ENCODE assay signal across 1 cellular context in the genomic region with DNA sequence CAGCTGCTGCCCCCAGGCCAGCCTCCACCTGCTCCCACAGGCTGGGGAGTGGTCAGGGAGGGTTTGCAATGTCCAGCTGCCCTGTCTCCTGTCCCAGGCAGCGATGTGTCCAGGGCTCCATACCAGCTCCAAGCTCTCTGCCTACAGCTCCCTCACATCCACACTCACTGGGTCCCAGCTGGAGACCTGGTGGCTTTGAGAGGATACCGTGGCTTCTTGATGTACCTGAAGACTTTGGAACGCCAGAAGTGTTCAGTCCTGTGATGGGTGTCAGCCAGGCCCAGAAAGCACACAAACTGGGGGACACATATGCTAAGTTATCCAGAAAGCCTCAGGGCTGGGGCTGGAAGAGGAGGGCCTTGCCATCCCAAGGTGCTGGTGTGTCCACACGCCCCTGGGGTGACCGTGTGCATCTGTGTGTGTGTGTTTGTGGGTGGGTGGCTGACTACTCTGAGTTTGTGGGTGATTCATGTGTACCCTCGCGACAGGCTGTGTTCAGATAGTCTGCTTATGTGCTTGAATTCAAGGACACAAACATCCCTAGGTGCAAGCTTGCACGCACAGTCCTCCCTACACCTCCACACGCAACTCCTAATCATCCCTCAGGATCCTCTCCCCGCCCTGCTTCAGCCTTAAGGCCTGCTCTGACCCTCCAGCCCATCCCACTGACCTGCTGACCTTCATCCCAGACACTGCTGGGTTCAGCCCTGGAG.
TF ChIP-seq lines count a peak whose summit lies in the region.

No MANE protein-coding gene starts in this region.

TF ChIP-seq in HepG2, 621 proteins besides CTCF, POLR2A, EP300 and RAD21 (continued from another document and continues in another):
- TF ChIP-seq, protein P1, sequence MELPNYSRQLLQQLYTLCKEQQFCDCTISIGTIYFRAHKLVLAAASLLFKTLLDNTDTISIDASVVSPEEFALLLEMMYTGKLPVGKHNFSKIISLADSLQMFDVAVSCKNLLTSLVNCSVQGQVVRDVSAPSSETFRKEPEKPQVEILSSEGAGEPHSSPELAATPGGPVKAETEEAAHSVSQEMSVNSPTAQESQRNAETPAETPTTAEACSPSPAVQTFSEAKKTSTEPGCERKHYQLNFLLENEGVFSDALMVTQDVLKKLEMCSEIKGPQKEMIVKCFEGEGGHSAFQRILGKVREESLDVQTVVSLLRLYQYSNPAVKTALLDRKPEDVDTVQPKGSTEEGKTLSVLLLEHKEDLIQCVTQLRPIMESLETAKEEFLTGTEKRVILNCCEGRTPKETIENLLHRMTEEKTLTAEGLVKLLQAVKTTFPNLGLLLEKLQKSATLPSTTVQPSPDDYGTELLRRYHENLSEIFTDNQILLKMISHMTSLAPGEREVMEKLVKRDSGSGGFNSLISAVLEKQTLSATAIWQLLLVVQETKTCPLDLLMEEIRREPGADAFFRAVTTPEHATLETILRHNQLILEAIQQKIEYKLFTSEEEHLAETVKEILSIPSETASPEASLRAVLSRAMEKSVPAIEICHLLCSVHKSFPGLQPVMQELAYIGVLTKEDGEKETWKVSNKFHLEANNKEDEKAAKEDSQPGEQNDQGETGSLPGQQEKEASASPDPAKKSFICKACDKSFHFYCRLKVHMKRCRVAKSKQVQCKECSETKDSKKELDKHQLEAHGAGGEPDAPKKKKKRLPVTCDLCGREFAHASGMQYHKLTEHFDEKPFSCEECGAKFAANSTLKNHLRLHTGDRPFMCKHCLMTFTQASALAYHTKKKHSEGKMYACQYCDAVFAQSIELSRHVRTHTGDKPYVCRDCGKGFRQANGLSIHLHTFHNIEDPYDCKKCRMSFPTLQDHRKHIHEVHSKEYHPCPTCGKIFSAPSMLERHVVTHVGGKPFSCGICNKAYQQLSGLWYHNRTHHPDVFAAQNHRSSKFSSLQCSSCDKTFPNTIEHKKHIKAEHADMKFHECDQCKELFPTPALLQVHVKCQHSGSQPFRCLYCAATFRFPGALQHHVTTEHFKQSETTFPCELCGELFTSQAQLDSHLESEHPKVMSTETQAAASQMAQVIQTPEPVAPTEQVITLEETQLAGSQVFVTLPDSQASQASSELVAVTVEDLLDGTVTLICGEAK (IDR thresholded peaks at IDR 0.05): no peak
- TF ChIP-seq, protein P1 (CRISPR knock-in tag; IDR thresholded peaks at IDR 0.05): no peak
- TF ChIP-seq SOX13 (IDR thresholded peaks at IDR 0.05) (peak; percentile 20; the same call in 1 of the 2 replicates), SOX13 (CRISPR knock-in tag; conservative IDR thresholded peaks at IDR 0.05 in 1 of 2, IDR thresholded peaks at IDR 0.05 in 1 of 2) (no peak), ZNF768 (CRISPR knock-in tag; IDR thresholded peaks at IDR 0.05) (peak; percentile 27; the same call in 1 of the 2 replicates), ZNF556 (CRISPR knock-in tag; IDR thresholded peaks at IDR 0.05; ENCODE audit: borderline replicate concordance) (no peak; the same call in 1 of the 2 replicates), HDAC2 (CRISPR knock-in tag; IDR thresholded peaks at IDR 0.05) (peak; percentile 11; the same call in 1 of the 2 replicates), MEIS2 (CRISPR knock-in tag; IDR thresholded peaks at IDR 0.05) (no peak), HDAC1 (CRISPR knock-in tag; IDR thresholded peaks at IDR 0.05) (no peak), TARDBP (CRISPR knock-in tag; IDR thresholded peaks at IDR 0.05) (peak; percentile 25; the same call in 1 of the 2 replicates), ZNF547 (CRISPR knock-in tag; IDR thresholded peaks at IDR 0.05) (no peak; the same call in 1 of the 2 replicates), POLR2AphosphoS2 (IDR thresholded peaks at IDR 0.05; ENCODE audit: low read depth, low read length) (no peak), ZIK1 (CRISPR knock-in tag; IDR thresholded peaks at IDR 0.05; ENCODE audit: borderline replicate concordance, low read depth) (no peak), ZNF557 (CRISPR knock-in tag; IDR thresholded peaks at IDR 0.05) (no peak), YEATS2 (CRISPR knock-in tag; IDR thresholded peaks at IDR 0.05; ENCODE audit: borderline replicate concordance) (no peak), ZBTB1 (CRISPR knock-in tag; IDR thresholded peaks at IDR 0.05; ENCODE audit: borderline replicate concordance) (no peak), ZNF383 (CRISPR knock-in tag; IDR thresholded peaks at IDR 0.05; ENCODE audit: borderline replicate concordance) (no peak), TBX3 (IDR thresholded peaks at IDR 0.05; ENCODE audit: borderline replicate concordance) (no peak), KMT2A (CRISPR knock-in tag; IDR thresholded peaks at IDR 0.05) (peak; percentile 46), GABPA (IDR thresholded peaks at IDR 0.05; ENCODE audit: low read depth, low read length) (no peak), GABPA (CRISPR knock-in tag; IDR thresholded peaks at IDR 0.05; ENCODE audit: low read depth) (no peak), ZNF34 (CRISPR knock-in tag; IDR thresholded peaks at IDR 0.05; ENCODE audit: borderline replicate concordance) (no peak), HNRNPL (IDR thresholded peaks at IDR 0.05; ENCODE audit: low read depth, low read length) (peak; percentile 48; the same call in 1 of the 2 replicates), ZC3H13 (CRISPR knock-in tag; IDR thresholded peaks at IDR 0.05) (no peak), ZNF788 (CRISPR knock-in tag; IDR thresholded peaks at IDR 0.05; ENCODE audit: borderline replicate concordance) (no peak; the same call in 1 of the 2 replicates), ZNF747 (CRISPR knock-in tag; IDR thresholded peaks at IDR 0.05; ENCODE audit: borderline replicate concordance) (no peak), POGZ (CRISPR knock-in tag; IDR thresholded peaks at IDR 0.05) (no peak), ZNF274 (CRISPR knock-in tag; IDR thresholded peaks at IDR 0.05) (no peak), NFYB (CRISPR knock-in tag; IDR thresholded peaks at IDR 0.05) (no peak), ZNF616 (CRISPR knock-in tag; IDR thresholded peaks at IDR 0.05; ENCODE audit: low read depth) (no peak), HCFC1 (IDR thresholded peaks at IDR 0.05; ENCODE audit: low read depth, low read length) (no peak), ZNF230 (CRISPR knock-in tag; IDR thresholded peaks at IDR 0.05) (peak; percentile 55; the same call in 1 of the 2 replicates), POLR2AphosphoS5 (IDR thresholded peaks at IDR 0.05; ENCODE audit: low read depth, low read length) (peak; percentile 10; the same call in 1 of the 2 replicates), ZEB1 (IDR thresholded peaks at IDR 0.05; ENCODE audit: insufficient replicate concordance, low read depth) (peak; percentile 10), MAZ (IDR thresholded peaks at IDR 0.05; ENCODE audit: borderline replicate concordance, low read depth, low read length) (no peak), MAZ (CRISPR knock-in tag; IDR thresholded peaks at IDR 0.05; ENCODE audit: low read depth) (no peak), ZNF644 (CRISPR knock-in tag; IDR thresholded peaks at IDR 0.05; ENCODE audit: low read depth) (no peak), ELF3 (CRISPR knock-in tag; IDR thresholded peaks at IDR 0.05) (no peak), SATB2 (CRISPR knock-in tag; IDR thresholded peaks at IDR 0.05) (no peak), ZMAT3 (CRISPR knock-in tag; conservative IDR thresholded peaks at IDR 0.05) (no peak)
- TF ChIP-seq, protein P2, sequence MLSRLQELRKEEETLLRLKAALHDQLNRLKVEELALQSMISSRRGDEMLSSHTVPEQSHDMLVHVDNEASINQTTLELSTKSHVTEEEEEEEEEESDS (CRISPR knock-in tag; IDR thresholded peaks at IDR 0.05; ENCODE audit: borderline replicate concordance): no peak
- TF ChIP-seq, protein P3, sequence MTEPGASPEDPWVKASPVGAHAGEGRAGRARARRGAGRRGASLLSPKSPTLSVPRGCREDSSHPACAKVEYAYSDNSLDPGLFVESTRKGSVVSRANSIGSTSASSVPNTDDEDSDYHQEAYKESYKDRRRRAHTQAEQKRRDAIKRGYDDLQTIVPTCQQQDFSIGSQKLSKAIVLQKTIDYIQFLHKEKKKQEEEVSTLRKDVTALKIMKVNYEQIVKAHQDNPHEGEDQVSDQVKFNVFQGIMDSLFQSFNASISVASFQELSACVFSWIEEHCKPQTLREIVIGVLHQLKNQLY (CRISPR knock-in tag; IDR thresholded peaks at IDR 0.05): peak; percentile 30; the same call in 1 of the 2 replicates
- TF ChIP-seq, protein P4, sequence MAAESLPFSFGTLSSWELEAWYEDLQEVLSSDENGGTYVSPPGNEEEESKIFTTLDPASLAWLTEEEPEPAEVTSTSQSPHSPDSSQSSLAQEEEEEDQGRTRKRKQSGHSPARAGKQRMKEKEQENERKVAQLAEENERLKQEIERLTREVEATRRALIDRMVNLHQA (CRISPR knock-in tag; IDR thresholded peaks at IDR 0.05): no peak
- TF ChIP-seq, protein P5, sequence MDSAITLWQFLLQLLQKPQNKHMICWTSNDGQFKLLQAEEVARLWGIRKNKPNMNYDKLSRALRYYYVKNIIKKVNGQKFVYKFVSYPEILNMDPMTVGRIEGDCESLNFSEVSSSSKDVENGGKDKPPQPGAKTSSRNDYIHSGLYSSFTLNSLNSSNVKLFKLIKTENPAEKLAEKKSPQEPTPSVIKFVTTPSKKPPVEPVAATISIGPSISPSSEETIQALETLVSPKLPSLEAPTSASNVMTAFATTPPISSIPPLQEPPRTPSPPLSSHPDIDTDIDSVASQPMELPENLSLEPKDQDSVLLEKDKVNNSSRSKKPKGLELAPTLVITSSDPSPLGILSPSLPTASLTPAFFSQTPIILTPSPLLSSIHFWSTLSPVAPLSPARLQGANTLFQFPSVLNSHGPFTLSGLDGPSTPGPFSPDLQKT (CRISPR knock-in tag; IDR thresholded peaks at IDR 0.05; ENCODE audit: borderline replicate concordance): no peak
- TF ChIP-seq, protein P6, sequence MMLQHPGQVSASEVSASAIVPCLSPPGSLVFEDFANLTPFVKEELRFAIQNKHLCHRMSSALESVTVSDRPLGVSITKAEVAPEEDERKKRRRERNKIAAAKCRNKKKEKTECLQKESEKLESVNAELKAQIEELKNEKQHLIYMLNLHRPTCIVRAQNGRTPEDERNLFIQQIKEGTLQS (CRISPR knock-in tag; IDR thresholded peaks at IDR 0.05): no peak
- TF ChIP-seq, protein P7, sequence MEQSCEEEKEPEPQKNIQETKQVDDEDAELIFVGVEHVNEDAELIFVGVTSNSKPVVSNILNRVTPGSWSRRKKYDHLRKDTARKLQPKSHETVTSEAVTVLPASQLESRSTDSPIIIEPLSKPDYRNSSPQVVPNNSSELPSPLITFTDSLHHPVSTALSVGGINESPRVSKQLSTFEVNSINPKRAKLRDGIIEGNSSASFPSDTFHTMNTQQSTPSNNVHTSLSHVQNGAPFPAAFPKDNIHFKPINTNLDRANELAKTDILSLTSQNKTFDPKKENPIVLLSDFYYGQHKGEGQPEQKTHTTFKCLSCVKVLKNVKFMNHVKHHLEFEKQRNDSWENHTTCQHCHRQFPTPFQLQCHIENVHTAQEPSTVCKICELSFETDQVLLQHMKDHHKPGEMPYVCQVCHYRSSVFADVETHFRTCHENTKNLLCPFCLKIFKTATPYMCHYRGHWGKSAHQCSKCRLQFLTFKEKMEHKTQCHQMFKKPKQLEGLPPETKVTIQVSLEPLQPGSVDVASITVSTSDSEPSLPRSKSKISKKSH (CRISPR knock-in tag; IDR thresholded peaks at IDR 0.05; ENCODE audit: borderline replicate concordance): peak; percentile 84
- TF ChIP-seq, protein P8, sequence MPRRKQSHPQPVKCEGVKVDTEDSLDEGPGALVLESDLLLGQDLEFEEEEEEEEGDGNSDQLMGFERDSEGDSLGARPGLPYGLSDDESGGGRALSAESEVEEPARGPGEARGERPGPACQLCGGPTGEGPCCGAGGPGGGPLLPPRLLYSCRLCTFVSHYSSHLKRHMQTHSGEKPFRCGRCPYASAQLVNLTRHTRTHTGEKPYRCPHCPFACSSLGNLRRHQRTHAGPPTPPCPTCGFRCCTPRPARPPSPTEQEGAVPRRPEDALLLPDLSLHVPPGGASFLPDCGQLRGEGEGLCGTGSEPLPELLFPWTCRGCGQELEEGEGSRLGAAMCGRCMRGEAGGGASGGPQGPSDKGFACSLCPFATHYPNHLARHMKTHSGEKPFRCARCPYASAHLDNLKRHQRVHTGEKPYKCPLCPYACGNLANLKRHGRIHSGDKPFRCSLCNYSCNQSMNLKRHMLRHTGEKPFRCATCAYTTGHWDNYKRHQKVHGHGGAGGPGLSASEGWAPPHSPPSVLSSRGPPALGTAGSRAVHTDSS (CRISPR knock-in tag; conservative IDR thresholded peaks at IDR 0.05): no peak
- TF ChIP-seq, protein P9, sequence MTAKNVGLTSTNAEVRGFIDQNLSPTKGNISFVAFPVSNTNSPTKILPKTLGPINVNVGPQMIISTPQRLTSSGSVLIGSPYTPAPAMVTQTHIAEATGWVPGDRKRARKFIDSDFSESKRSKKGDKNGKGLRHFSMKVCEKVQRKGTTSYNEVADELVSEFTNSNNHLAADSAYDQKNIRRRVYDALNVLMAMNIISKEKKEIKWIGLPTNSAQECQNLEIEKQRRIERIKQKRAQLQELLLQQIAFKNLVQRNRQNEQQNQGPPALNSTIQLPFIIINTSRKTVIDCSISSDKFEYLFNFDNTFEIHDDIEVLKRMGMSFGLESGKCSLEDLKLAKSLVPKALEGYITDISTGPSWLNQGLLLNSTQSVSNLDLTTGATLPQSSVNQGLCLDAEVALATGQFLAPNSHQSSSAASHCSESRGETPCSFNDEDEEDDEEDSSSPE (CRISPR knock-in tag; IDR thresholded peaks at IDR 0.05): no peak
